ENCODE assay signal across 8 cellular contexts in the genomic region with DNA sequence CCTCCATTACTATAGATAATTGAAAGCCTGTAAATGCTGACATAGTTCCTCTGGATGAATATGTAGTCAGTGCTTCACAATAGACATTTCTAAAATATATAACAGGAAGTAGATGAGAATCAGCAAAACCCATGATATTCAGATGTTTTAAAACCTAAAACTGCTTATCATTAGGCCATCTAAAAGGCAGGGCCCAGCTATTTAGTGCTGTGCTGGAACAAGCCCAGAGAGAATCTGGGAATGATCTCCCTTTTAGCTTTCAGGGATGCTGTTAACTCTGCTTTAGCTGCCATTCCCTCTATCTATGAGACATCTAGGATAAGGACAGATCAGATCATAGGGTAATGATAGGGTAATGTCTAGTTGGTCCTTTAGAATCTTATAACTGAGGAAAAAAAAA.
"Had no signal": no experiment of that assay in that cellular context is flagged by ENCODE, and none has a peak within 500 bp of the region (broad histone marks: within the 10 kb centered on the region; RNA-seq: fewer than 3 reads in every experiment).

No MANE protein-coding gene starts in this region.

- ATAC-seq: GM23338, HCT116 had no signal

- H3K27ac ChIP-seq: GM23248 had no signal

- DNase-seq: GM23248, GOT3, H7, H9, HCEC 1CT had no signal

- H3K4me3 ChIP-seq: GM23248, GM23338, HAP-1 had no signal

- H3K27ac Mint-ChIP-seq: GM23338 had no signal

- H3K4me3 Mint-ChIP-seq: GM23338, H9 had no signal

- H3K9ac ChIP-seq: GM23248 had no signal

- H3K9me3 Mint-ChIP-seq: GM23338, H9 had no signal

- H3K9me3 ChIP-seq: HAP-1 had no signal
